8 cellular contexts compared by ENCODE assay signal in genomic region chr3:120795017-120795648, GRCh38. TPM values are rescaled to one million over a fixed set of nuclear protein-coding genes. Genes with fewer than 3 reads are reported as not detected.
A peak's percentile ranks its signal among the peaks of the same experiment; 100 is the strongest.
DNase-seq lines count a peak whose midpoint lies in the region; ATAC-seq and TF ChIP-seq lines count a peak whose summit lies in the region.

No MANE protein-coding gene starts in this region.

- TF ChIP-seq CTCF in AG09319 (IDR thresholded peaks at IDR 0.05; ENCODE audit: low read depth, low read length), result peak; percentile 81

- peak; percentile 96 for ATAC-seq in GM18868 (IDR thresholded peaks at IDR 0.05; ENCODE audit: unreplicated experiment)
- peak; percentile 89 for ATAC-seq in HG03095 (IDR thresholded peaks at IDR 0.05; ENCODE audit: unreplicated experiment)

- DNase-seq in AG09319 (ENCODE audit: extremely low read depth, low read depth) (peak; percentile 40), NCI-H446 treated with DMSO at 0.1 percent for 48 hours (lab: John Stamatoyannopoulos, UW) (peak; percentile 6), dermis blood vessel endothelial cell (peak; percentile 92), lung microvascular endothelial cell (ENCODE audit: low read depth in 2 of 2) (peak; percentile 83 to 88)
- peak; percentile 71 to 82 for DNase-seq in activated CD4-positive, alpha-beta T cell treated with anti-CD3 and anti-CD28 coated beads for 4 hours
- DNase-seq in stimulated activated CD8-positive, alpha-beta memory T cell treated with anti-CD3 and anti-CD28 coated beads, Interleukin-15, amount 100 ng/mL, for 24 hours (ENCODE audit: low read depth), result peak; percentile 76

RNA-seq across cellular contexts. Expression of gene GTF2E1, which starts 52.6 kb away (rescaled TPM):
- total RNA-seq in dermis blood vessel endothelial cell (38.4 and 45.9 TPM in 2 replicates), lung microvascular endothelial cell (22.0 and 29.8 TPM in 2 replicates)

RNA-seq across cellular contexts. Expression of gene RABL3, which starts 52.8 kb away (rescaled TPM):
- 19.9 and 25.0 TPM in 2 replicates for total RNA-seq in dermis blood vessel endothelial cell
- 6.7 and 6.8 TPM in 2 replicates for total RNA-seq in lung microvascular endothelial cell

Comparison
In these comparisons a context has a peak if more than half of its experiments do, and no peak if none do; other contexts are left out.
1. Peak in every context shown above with its lines: DNase-seq and ATAC-seq.
2. DNase-seq: peak in every context shown above with its lines; median percentile 92 in dermis blood vessel endothelial cell; 86 in lung microvascular endothelial cell; 76 in activated CD4-positive, alpha-beta T cell treated with anti-CD3 and anti-CD28 coated beads for 4 hours; 76 in stimulated activated CD8-positive, alpha-beta memory T cell treated with anti-CD3 and anti-CD28 coated beads, Interleukin-15, amount 100 ng/mL, for 24 hours; 40 in AG09319; 6 in NCI-H446 treated with DMSO at 0.1 percent for 48 hours.